8 cellular contexts compared by ENCODE assay signal in the genomic region with DNA sequence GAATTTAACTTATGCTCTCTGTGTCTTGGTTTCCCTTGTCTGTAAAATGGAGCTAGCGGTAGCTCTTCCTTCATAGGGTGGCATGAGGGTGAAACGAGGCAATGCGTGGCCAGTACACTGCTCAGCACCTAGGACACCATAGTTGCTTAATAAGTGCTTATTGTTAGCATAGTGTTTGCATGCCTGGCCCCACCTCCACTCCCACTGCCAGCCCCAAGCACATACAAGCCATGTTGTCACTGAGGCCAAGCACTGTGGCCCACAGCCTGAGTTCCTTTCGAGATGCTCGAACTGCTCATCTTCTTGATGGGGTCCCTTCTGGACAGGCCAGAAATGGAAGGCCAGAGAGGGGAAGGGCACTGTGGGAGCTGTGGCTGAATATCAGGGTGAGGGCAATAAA. TPM values are rescaled to one million over a fixed set of nuclear protein-coding genes. Genes with fewer than 3 reads are reported as not detected.
DNase-seq lines count a peak whose midpoint lies in the region; ATAC-seq, FAIRE-seq and TF ChIP-seq lines count a peak whose summit lies in the region.

No MANE protein-coding gene starts in this region.

- peaks cover 11% of the 10 kb centered on the region for H3K79me2 ChIP-seq in PC-3 (ENCODE audit: low read length)

- peak; percentile 67 for FAIRE-seq in GM12891 (lab: Jason Lieb, UNC)

- DNase-seq in GM12891 (ENCODE audit: insufficient read length, low spot score) (no peak), PC-3 (peak; percentile 25), epithelial cell of esophagus (ENCODE audit: low read depth) (no peak), psoas muscle (no peak), GDM1 (lab: John Stamatoyannopoulos, UW) (no peak), NCI-H226 (no peak)

- POLR2A ChIA-PET in PC-3 (lab: Charles Lee; ENCODE audit: unreplicated experiment), result no interaction called here

- no peaks in the 10 kb centered on the region for H3K27me3 ChIP-seq in PC-3 (ENCODE audit: low read length)
- no peaks in the 10 kb centered on the region for H3K27me3 ChIP-seq in psoas muscle (ENCODE audit: insufficient read depth in 3 of 3, low read length in 2 of 3)

- H3K27ac ChIP-seq in PC-3 (ENCODE audit: low read length) (no peak overlapping the region), psoas muscle (peak overlapping the region; percentile 76)

- CTCF ChIA-PET in PC-3 (lab: Charles Lee), result no interaction called here

- peaks cover 30% of the 10 kb centered on the region for H3K36me3 ChIP-seq in PC-3 (ENCODE audit: low read depth, low read length)
- peaks cover 0 to 41% of the 10 kb centered on the region in 2 donors for H3K36me3 ChIP-seq in psoas muscle (ENCODE audit: insufficient read depth in 1 of 2, low read depth in 1 of 2)

- TF ChIP-seq CTCF in PC-3 (conservative IDR thresholded peaks at IDR 0.05; ENCODE audit: low read depth, low read length) (no peak), epithelial cell of esophagus (IDR thresholded peaks at IDR 0.05; ENCODE audit: insufficient read depth, low read depth, low read length, missing control alignments) (no peak), psoas muscle (IDR thresholded peaks at IDR 0.05) (no peak)

- no TSS peak for BruUV-seq in PC-3 (replicated peaks; lab: Mats Ljungman, UMichigan)

- peaks cover 5% of the 10 kb centered on the region; the same call in 1 of the 2 replicates for H4K20me1 ChIP-seq in PC-3 (ENCODE audit: low read length)

- WGBS in psoas muscle, 3 donors, result 56 to 64% (median 62%) methylated on average over 5 of the region's 5 CpGs

- peak; percentile 1; the same call in 1 of the 2 replicates for ATAC-seq in PC-3
- peak in 1 of 4 donors; percentile 4 for ATAC-seq in psoas muscle
- no peak for ATAC-seq in HG03159 (IDR thresholded peaks at IDR 0.05; ENCODE audit: unreplicated experiment)
- no peak for ATAC-seq in HG03139 (IDR thresholded peaks at IDR 0.05; ENCODE audit: unreplicated experiment)

- intact Hi-C loops in PC-3 (cut with micrococcal nuclease) (loop anchor here (1.0 to 10.0 kb wide), 4 partner anchors 33 to 831 kb away; partner anchors contain the start of gene PWP1), psoas muscle (cut with DNase I) (loop anchor here in 1 of 2 donors (10.0 kb wide), 1 partner anchor 831 kb away; the partner anchor contains the start of gene PWP1)

- H3F3A ChIP-seq in PC-3 (ENCODE audit: low read length, unreplicated experiment), result no peaks in the 10 kb centered on the region

- peaks cover 11% of the 10 kb centered on the region; the same call in 1 of the 2 replicates for H3K4me1 ChIP-seq in PC-3 (ENCODE audit: insufficient read depth, low read length)
- peaks cover 11% of the 10 kb centered on the region for H3K4me1 ChIP-seq in psoas muscle

- peak overlapping the region; percentile 78; the same call in 1 of the 2 replicates for H2AFZ ChIP-seq in PC-3 (ENCODE audit: low read length)

- peak overlapping the region; percentile 90 for H3K4me3 ChIP-seq in PC-3 (ENCODE audit: low read length)
- H3K4me3 ChIP-seq in epithelial cell of esophagus (ENCODE audit: low read length), result peak overlapping the region; percentile 84
- peak overlapping the region; percentile 93 for H3K4me3 ChIP-seq in psoas muscle

- peak overlapping the region; percentile 98 for H3K4me2 ChIP-seq in PC-3 (ENCODE audit: low read length)

- TF ChIP-seq POLR2A in GM12891 (IDR thresholded peaks at IDR 0.05; ENCODE audit: low read depth, low read length), result no peak; the same call in 1 of the 2 replicates

- no peaks in the 10 kb centered on the region for H3K9me2 ChIP-seq in PC-3 (replicated peaks; ENCODE audit: low read length)

- H3K9me3 ChIP-seq in PC-3 (ENCODE audit: low read length) (no peaks in the 10 kb centered on the region), psoas muscle (no peaks in the 10 kb centered on the region)

- H3K9ac ChIP-seq in PC-3 (ENCODE audit: low read length), result peak overlapping the region; percentile 86

TF ChIP-seq in GM12891, 5 proteins besides CTCF, POLR2A, EP300 and RAD21:
- TF ChIP-seq PAX5 (IDR thresholded peaks at IDR 0.05; ENCODE audit: insufficient read depth, low read length, severe bottlenecking) (no peak), TAF1 (IDR thresholded peaks at IDR 0.05; ENCODE audit: low read depth, low read length) (no peak), SPI1 (IDR thresholded peaks at IDR 0.05; ENCODE audit: low read depth, low read length) (no peak), POU2F2 (IDR thresholded peaks at IDR 0.05; ENCODE audit: low read depth, low read length) (no peak), POLR2AphosphoS5 (IDR thresholded peaks at IDR 0.05; ENCODE audit: low read depth, low read length) (no peak)

RNA-seq across cellular contexts. Expression of gene FICD, which starts 0.8 kb away (rescaled TPM):
- polyA plus RNA-seq in GM12891 (2012; ENCODE audit: low read depth, missing spikeins), result 2.8 TPM
- total RNA-seq in PC-3 (2014; rRNA removed) (6.4 and 18.5 TPM in 2 replicates), psoas muscle (1 to 10 TPM; 1.6 to 4.2 (median 2.8) TPM)
- polyA plus RNA-seq in psoas muscle, result 1 to 10 TPM; 5.0 to 5.5 (median 5.1) TPM

RNA-seq across cellular contexts. Expression of gene SART3, which starts 45.1 kb away (rescaled TPM):
- 31.7 TPM for polyA plus RNA-seq in GM12891 (2012; ENCODE audit: low read depth, missing spikeins)
- total RNA-seq in PC-3 (2014; rRNA removed), result 148 and 165 TPM in 2 replicates
- total RNA-seq in psoas muscle, result 10 to 100 TPM; 22.3 to 32.7 (median 24.9) TPM
- polyA plus RNA-seq in psoas muscle, result 10 to 100 TPM; 13.4 to 35.3 (median 22.5) TPM

RNA-seq across cellular contexts. Expression of gene ISCU, which starts 46.5 kb away (rescaled TPM):
- polyA plus RNA-seq in GM12891 (2012; ENCODE audit: low read depth, missing spikeins), result 134 TPM
- 120 and 181 TPM in 2 replicates for total RNA-seq in PC-3 (2014; rRNA removed)
- total RNA-seq in psoas muscle, result 100 to 1,000 TPM; 148 to 225 (median 212) TPM
- polyA plus RNA-seq in psoas muscle, result 100 to 1,000 TPM; 190 to 352 (median 220) TPM
